ENCODE assay signal across 16 cellular contexts in genomic region chr3:38281895-38282686, GRCh38. TPM values are rescaled to one million over a fixed set of nuclear protein-coding genes. Genes with fewer than 3 reads are reported as not detected.
DNase-seq lines count a peak whose midpoint lies in the region; ATAC-seq, FAIRE-seq and TF ChIP-seq lines count a peak whose summit lies in the region.
"Had no signal": no experiment of that assay in that cellular context is flagged by ENCODE, and none has a peak within 500 bp of the region (broad histone marks: within the 10 kb centered on the region; RNA-seq: fewer than 3 reads in every experiment).

A gene with protein sequence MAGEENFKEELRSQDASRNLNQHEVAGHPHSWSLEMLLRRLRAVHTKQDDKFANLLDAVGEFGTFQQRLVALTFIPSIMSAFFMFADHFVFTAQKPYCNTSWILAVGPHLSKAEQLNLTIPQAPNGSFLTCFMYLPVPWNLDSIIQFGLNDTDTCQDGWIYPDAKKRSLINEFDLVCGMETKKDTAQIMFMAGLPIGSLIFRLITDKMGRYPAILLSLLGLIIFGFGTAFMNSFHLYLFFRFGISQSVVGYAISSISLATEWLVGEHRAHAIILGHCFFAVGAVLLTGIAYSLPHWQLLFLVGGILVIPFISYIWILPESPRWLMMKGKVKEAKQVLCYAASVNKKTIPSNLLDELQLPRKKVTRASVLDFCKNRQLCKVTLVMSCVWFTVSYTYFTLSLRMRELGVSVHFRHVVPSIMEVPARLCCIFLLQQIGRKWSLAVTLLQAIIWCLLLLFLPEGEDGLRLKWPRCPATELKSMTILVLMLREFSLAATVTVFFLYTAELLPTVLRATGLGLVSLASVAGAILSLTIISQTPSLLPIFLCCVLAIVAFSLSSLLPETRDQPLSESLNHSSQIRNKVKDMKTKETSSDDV (plus strand): TSS chr3:38282294. CDS start chr3:38306027, 23,733 bp downstream.

- H3K9me3 Mint-ChIP-seq in activated CD8-positive, alpha-beta T cell treated with anti-CD3 and anti-CD28 coated beads for 36 hours, result no peaks in the 10 kb centered on the region
- H3K9me3 Mint-ChIP-seq: activated naive CD4-positive, alpha-beta T cell treated with anti-CD3 and anti-CD28 coated beads, Interleukin-2, amount 50 U/mL, for 72 hours had no signal

- TF ChIP-seq CTCF in GM20000 (IDR thresholded peaks at IDR 0.05; ENCODE audit: extremely low read depth, missing control alignments) (peak; percentile 18), WERI-Rb-1 (IDR thresholded peaks at IDR 0.05; ENCODE audit: low read depth, low read length) (peak; percentile 58), keratinocyte (optimal IDR thresholded peaks at IDR 0.05 in 1 of 3, IDR thresholded peaks at IDR 0.05 in 1 of 3, conservative IDR thresholded peaks at IDR 0.05 in 1 of 3; ENCODE audit: extremely low read depth in 1 of 3, insufficient read depth in 2 of 3, low read length in 3 of 3) (peak in 2 of 3 experiments; percentile 17 to 41)
- TF ChIP-seq CTCF in activated CD8-positive, alpha-beta T cell treated with anti-CD3 and anti-CD28 coated beads for 36 hours (IDR thresholded peaks at IDR 0.05), result no peak

- H3K9ac ChIP-seq in keratinocyte (ENCODE audit: control insufficient read depth, extremely low read depth, insufficient read depth, low read length), result no peak within 1 kb of the TSS

- H3K9me3 ChIP-seq in WERI-Rb-1 (ENCODE audit: severe bottlenecking), result no peaks in the 10 kb centered on the region
- no peaks in the 10 kb centered on the region for H3K9me3 ChIP-seq in keratinocyte (ENCODE audit: control insufficient read depth, low read depth, low read length)
- H3K9me3 ChIP-seq: lower lobe of right lung, sigmoid colon had no signal

- H3K4me3 Mint-ChIP-seq in activated CD8-positive, alpha-beta T cell treated with anti-CD3 and anti-CD28 coated beads for 36 hours, result no peak within 1 kb of the TSS
- H3K4me3 Mint-ChIP-seq: stimulated activated naive B cell treated with anti-CD40 and anti-IgM and Interleukin-4, amounts not matched to agents 10 μg/mL and 1 μg/mL and 100 μg/mL, for 72 hours had no signal

- H2AFZ ChIP-seq in keratinocyte (ENCODE audit: control insufficient read depth, low read length), result no peak within 1 kb of the TSS

- no peaks in the 10 kb centered on the region for H3K9me1 ChIP-seq in keratinocyte (ENCODE audit: control insufficient read depth, extremely low read depth, insufficient read depth, low read length)

- H3K4me1 ChIP-seq in keratinocyte (ENCODE audit: control insufficient read depth, extremely low read depth, insufficient read depth, low read length), result no peaks in the 10 kb centered on the region
- H3K4me1 ChIP-seq: lower lobe of right lung, sigmoid colon had no signal

- no peaks in the 10 kb centered on the region for H4K20me1 ChIP-seq in keratinocyte (ENCODE audit: control insufficient read depth, extremely low read depth, insufficient read depth, low read length)

- H3K36me3 ChIP-seq in WERI-Rb-1 (no peaks in the 10 kb centered on the region), keratinocyte (ENCODE audit: control insufficient read depth in 2 of 2, extremely low read depth in 1 of 2, insufficient read depth in 2 of 2, low read length in 2 of 2) (peaks cover 0 to 7% of the 10 kb centered on the region in 2 experiments)
- H3K36me3 ChIP-seq: lower lobe of right lung, sigmoid colon had no signal

- no peak for ATAC-seq in activated CD8-positive, alpha-beta T cell treated with anti-CD3 and anti-CD28 coated beads for 36 hours
- ATAC-seq: activated naive CD4-positive, alpha-beta T cell treated with anti-CD3 and anti-CD28 coated beads, Interleukin-2, amount 50 U/mL, for 72 hours; stimulated activated naive B cell treated with anti-CD40 and anti-IgM and Interleukin-4, amounts not matched to agents 10 μg/mL and 1 μg/mL and 100 μg/mL, for 72 hours had no signal

- no peaks in the 10 kb centered on the region for H3K4me1 Mint-ChIP-seq in activated CD8-positive, alpha-beta T cell treated with anti-CD3 and anti-CD28 coated beads for 36 hours (ENCODE audit: low read depth)

- intact Hi-C loops in activated CD8-positive, alpha-beta T cell treated with anti-CD3 and anti-CD28 coated beads for 36 hours (cut with micrococcal nuclease), result no loop called here

- CTCF ChIA-PET in activated CD8-positive, alpha-beta T cell treated with anti-CD3 and anti-CD28 coated beads for 36 hours (lab: Charles Lee), result interaction anchor here (0.9 kb wide), 1 partner anchor 10 kb away, joined by 3 read pairs; no protein-coding TSS in a partner anchor

- POLR2A ChIA-PET in activated CD8-positive, alpha-beta T cell treated with anti-CD3 and anti-CD28 coated beads for 36 hours (lab: Charles Lee), result no interaction called here

- TF ChIP-seq POLR2A in H54 (IDR thresholded peaks at IDR 0.05; ENCODE audit: low read depth, low read length), result no peak

- FAIRE-seq in keratinocyte (lab: Jason Lieb, UNC), result no peak
- FAIRE-seq in H54 (lab: Jason Lieb, UNC), result no peak

- peak; percentile 39 for DNase-seq in ELF-1 (ENCODE audit: low read depth, low spot score)
- no peak for DNase-seq in GM20000 (ENCODE audit: low spot score)
- DNase-seq in WERI-Rb-1, result peak; percentile 41
- no peak for DNase-seq in keratinocyte (ENCODE audit: low read depth, low spot score)
- DNase-seq in H54 (ENCODE audit: insufficient read length, low spot score), result no peak
- DNase-seq in effector CD8-positive, alpha-beta T cell (lab: John Stamatoyannopoulos, UW), result no peak
- no peak for DNase-seq in activated CD8-positive, alpha-beta T cell treated with anti-CD3 and anti-CD28 coated beads for 36 hours
- DNase-seq in cerebellar nuclear complex (lab: John Stamatoyannopoulos, UW), result no peak
- DNase-seq: C1 segment of cervical spinal cord; hypothalamus; lower lobe of right lung; sigmoid colon; stimulated activated naive B cell treated with anti-CD40 and anti-IgM and Interleukin-4, amounts not matched to agents 10 μg/mL and 1 μg/mL and 100 μg/mL, for 72 hours had no signal

- no peak within 1 kb of the TSS for H3K4me2 ChIP-seq in keratinocyte (ENCODE audit: control insufficient read depth, extremely low read depth, insufficient read depth, low read depth, low read length)

- H3K4me3 ChIP-seq in WERI-Rb-1 (ENCODE audit: low read depth, low read length), result no peak within 1 kb of the TSS
- no peak within 1 kb of the TSS for H3K4me3 ChIP-seq in keratinocyte (ENCODE audit: control insufficient read depth in 2 of 3, extremely low read depth in 1 of 3, insufficient read depth in 2 of 3, low read depth in 1 of 3, low read length in 3 of 3)
- H3K4me3 ChIP-seq: lower lobe of right lung, sigmoid colon had no signal

- H3K27me3 ChIP-seq in WERI-Rb-1 (ENCODE audit: insufficient read depth, low read depth, severe bottlenecking), result no peaks in the 10 kb centered on the region
- H3K27me3 ChIP-seq in keratinocyte (ENCODE audit: control insufficient read depth, extremely low read depth, insufficient read depth, low read length), result no peaks in the 10 kb centered on the region
- H3K27me3 ChIP-seq: sigmoid colon had no signal

- H3K79me2 ChIP-seq in keratinocyte (ENCODE audit: control insufficient read depth, insufficient read depth, low read length), result no peaks in the 10 kb centered on the region

- H3K27ac ChIP-seq in WERI-Rb-1 (no peak within 1 kb of the TSS), keratinocyte (ENCODE audit: control insufficient read depth, insufficient read depth, low read length) (no peak within 1 kb of the TSS)
- H3K27ac ChIP-seq: lower lobe of right lung, sigmoid colon, VCaP had no signal

- dilution Hi-C loops in keratinocyte (cut with MboI; ENCODE audit: extremely low pct_ligation_motif_present, low sequenced_read_pairs), result no loop called here

- no peak within 1 kb of the TSS for H3K27ac Mint-ChIP-seq in activated CD8-positive, alpha-beta T cell treated with anti-CD3 and anti-CD28 coated beads for 36 hours
- H3K27ac Mint-ChIP-seq: stimulated activated naive B cell treated with anti-CD40 and anti-IgM and Interleukin-4, amounts not matched to agents 10 μg/mL and 1 μg/mL and 100 μg/mL, for 72 hours had no signal

- no peaks in the 10 kb centered on the region for H3K36me3 Mint-ChIP-seq in activated CD8-positive, alpha-beta T cell treated with anti-CD3 and anti-CD28 coated beads for 36 hours (ENCODE audit: low read depth)
- H3K36me3 Mint-ChIP-seq: activated naive CD4-positive, alpha-beta T cell treated with anti-CD3 and anti-CD28 coated beads, Interleukin-2, amount 50 U/mL, for 72 hours had no signal

- H3K27me3 Mint-ChIP-seq in activated CD8-positive, alpha-beta T cell treated with anti-CD3 and anti-CD28 coated beads for 36 hours, result no peaks in the 10 kb centered on the region
- H3K27me3 Mint-ChIP-seq: stimulated activated naive B cell treated with anti-CD40 and anti-IgM and Interleukin-4, amounts not matched to agents 10 μg/mL and 1 μg/mL and 100 μg/mL, for 72 hours had no signal

RNA-seq across cellular contexts. Expression of the gene that starts here (rescaled TPM):
- polyA plus RNA-seq in keratinocyte, result 0.08 to 0.37 TPM (median 0.20 TPM) in 3 replicates
- polyA plus RNA-seq in keratinocyte (2011; ENCODE audit: low read depth), result 0.74 TPM
- polyA plus RNA-seq in keratinocyte (2011; cell fraction: cytosol; rRNA removed), result 0.12 and 0.16 TPM in 2 replicates
- polyA plus RNA-seq in keratinocyte (2011; cell fraction: nucleus; rRNA removed), result 2.5 and 2.8 TPM in 2 replicates
- 1.2 TPM in 1 of 2 replicates, not detected in the other for polyA plus RNA-seq in keratinocyte (2012; ENCODE audit: low replicate concordance)
- polyA minus RNA-seq in keratinocyte, result 1.9 to 2.6 TPM in 2 of 3 replicates, not detected in the other
- not detected for polyA minus RNA-seq in keratinocyte (2011; cell fraction: cytosol; rRNA and poly(A)+ RNA removed)
- polyA minus RNA-seq in keratinocyte (2011; cell fraction: nucleus; rRNA and poly(A)+ RNA removed), result 1.9 and 4.2 TPM in 2 replicates
- total RNA-seq in activated CD8-positive, alpha-beta T cell treated with anti-CD3 and anti-CD28 coated beads for 36 hours, result not detected
- total RNA-seq: activated naive CD4-positive, alpha-beta T cell treated with anti-CD3 and anti-CD28 coated beads, Interleukin-2, amount 50 U/mL, for 72 hours; HT1080; lower lobe of right lung; sigmoid colon had no signal

Comparison
In these comparisons a context has a peak if more than half of its experiments do, and no peak if none do; other contexts are left out.
1. DNase-seq: peak in ELF-1 (single experiment) and WERI-Rb-1 (single experiment); none in GM20000 (single experiment), keratinocyte (single experiment), H54 (single experiment), effector CD8-positive, alpha-beta T cell (single experiment), activated CD8-positive, alpha-beta T cell treated with anti-CD3 and anti-CD28 coated beads for 36 hours (single experiment) and cerebellar nuclear complex (0 of 2).